In the genomic region with DNA sequence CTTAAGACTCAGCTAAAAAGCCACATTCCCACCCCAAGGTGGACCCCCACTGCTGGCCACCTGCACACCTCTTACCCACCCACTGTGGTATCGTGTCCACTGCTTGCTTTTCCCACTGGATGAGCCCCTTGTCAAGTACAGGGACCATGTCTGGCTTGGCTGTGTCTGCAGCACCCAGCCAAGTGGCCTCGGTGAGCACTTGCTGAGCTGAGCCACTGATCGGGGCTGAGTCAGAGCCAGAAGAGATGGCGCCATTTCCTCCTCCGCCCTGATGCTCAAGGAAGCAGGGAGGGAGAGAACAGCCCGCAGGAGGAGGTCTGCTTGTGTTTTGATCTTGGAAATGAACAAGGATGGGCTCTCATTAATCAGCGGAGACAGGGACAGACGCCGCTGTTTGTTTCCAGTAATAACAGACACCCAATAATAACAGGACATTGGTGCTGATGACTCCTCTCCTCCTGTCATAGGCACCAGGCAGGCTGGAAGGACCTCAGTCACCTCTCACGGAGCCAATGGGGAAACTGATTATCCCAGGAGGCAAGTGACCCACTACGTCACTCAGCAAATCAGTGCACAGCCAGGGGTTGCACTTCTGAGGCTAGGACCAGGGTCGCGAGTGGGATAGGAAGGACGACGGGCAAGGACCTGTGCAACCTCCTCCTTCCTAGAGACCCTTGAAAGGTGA, we compare ENCODE assay signal across 17 cellular contexts.
DNase-seq lines count a peak whose midpoint lies in the region; ATAC-seq and TF ChIP-seq lines count a peak whose summit lies in the region.
"Had no signal": no experiment of that assay in that cellular context is flagged by ENCODE, and none has a peak within 500 bp of the region (broad histone marks: within the 10 kb centered on the region; RNA-seq: fewer than 3 reads in every experiment).

No MANE protein-coding gene starts in this region.

- 37 to 38% methylated on average over 15 of the region's 15 CpGs for WGBS in GM23248 (ENCODE audit: low coverage in 1 of 2, low lambda C conversion rate in 2 of 2, missing lambda C conversion rate in 2 of 2), 2 experiments
- WGBS in mammary epithelial cell (ENCODE audit: low coverage, missing lambda C conversion rate) = 16% methylated on average over 12 of the region's 15 CpGs

- no peak overlapping the region for H3K9ac ChIP-seq in GM23248
- H3K9ac ChIP-seq in mammary epithelial cell (ENCODE audit: insufficient read depth, low read length) = no peak overlapping the region
- no peak overlapping the region for H3K9ac ChIP-seq in colonic mucosa (ENCODE audit: low read depth in 2 of 2, low read length in 2 of 2)
- H3K9ac ChIP-seq: BLaER1 treated with 17β-estradiol and CSF1 and Interleukin-3, amounts not matched to agents 10 nM and 100 nM had no signal

- H3K27ac Mint-ChIP-seq in activated CD4-positive, alpha-beta memory T cell treated with anti-CD3 and anti-CD28 coated beads for 36 hours = no peak overlapping the region

- ATAC-seq in HG03139 (IDR thresholded peaks at IDR 0.05; ENCODE audit: unreplicated experiment) = no peak
- ATAC-seq: activated T-cell treated with anti-CD3 and anti-CD28 coated beads, Interleukin-2, amount 50 U/mL, for 4 hours; gastroesophageal sphincter had no signal

- H3K36me3 ChIP-seq in GM23248 (ENCODE audit: low read depth) (no peaks in the 10 kb centered on the region), mammary epithelial cell (ENCODE audit: insufficient read depth, low read length) (no peaks in the 10 kb centered on the region), colonic mucosa (no peaks in the 10 kb centered on the region)
- H3K36me3 ChIP-seq: BLaER1 treated with 17β-estradiol and CSF1 and Interleukin-3, amounts not matched to agents 10 nM and 100 nM; gastroesophageal sphincter had no signal

- no peak overlapping the region for H3K4me3 Mint-ChIP-seq in activated CD4-positive, alpha-beta memory T cell treated with anti-CD3 and anti-CD28 coated beads for 36 hours
- H3K4me3 Mint-ChIP-seq: activated T-cell treated with anti-CD3 and anti-CD28 coated beads, Interleukin-2, amount 50 U/mL, for 4 hours had no signal

- in situ Hi-C loops in GM23248 (cut with MboI) = no loop called here
- in situ Hi-C loops in mammary epithelial cell (cut with MboI; ENCODE audit: low sequenced_read_pairs in 2 of 2) = no loop called here

- DNase-seq in AG08395 (ENCODE audit: low spot score) = peak; percentile 37
- peak; percentile 80 for DNase-seq in GM23248
- DNase-seq in mammary epithelial cell = peak; percentile 10
- peak; percentile 51 for DNase-seq in left kidney (ENCODE audit: low read depth, low spot score)
- DNase-seq in GOT3 (lab: John Stamatoyannopoulos, UW) = no peak
- no peak for DNase-seq in colonic mucosa
- DNase-seq in activated CD4-positive, alpha-beta memory T cell treated with anti-CD3 and anti-CD28 coated beads for 36 hours = no peak
- DNase-seq: activated CD4-positive, CD25-positive, alpha-beta regulatory T cell treated with anti-CD3 and anti-CD28 coated beads, Interleukin-2, amount 50 U/mL, for 72 hours; amniotic stem cell; effector CD4-positive, alpha-beta T cell; NCI-H1048; stimulated activated naive CD4-positive, alpha-beta T cell; SW 1271 had no signal

- H3K9me3 ChIP-seq in GM23248 (ENCODE audit: low read depth) = no peaks in the 10 kb centered on the region
- no peaks in the 10 kb centered on the region for H3K9me3 ChIP-seq in mammary epithelial cell (replicated peaks; ENCODE audit: insufficient read depth, low read length)
- H3K9me3 ChIP-seq in colonic mucosa = no peaks in the 10 kb centered on the region
- H3K9me3 ChIP-seq: BLaER1 treated with 17β-estradiol and CSF1 and Interleukin-3, amounts not matched to agents 10 nM and 100 nM; gastroesophageal sphincter had no signal

- no peaks in the 10 kb centered on the region for H3K27me3 ChIP-seq in GM23248 (replicated peaks; ENCODE audit: insufficient read depth)
- H3K27me3 ChIP-seq in mammary epithelial cell (ENCODE audit: insufficient read depth, low read length) = no peaks in the 10 kb centered on the region
- H3K27me3 ChIP-seq in colonic mucosa = no peaks in the 10 kb centered on the region
- H3K27me3 ChIP-seq: BLaER1 treated with 17β-estradiol and CSF1 and Interleukin-3, amounts not matched to agents 10 nM and 100 nM had no signal

- H4K20me1 ChIP-seq in GM23248 (ENCODE audit: insufficient read depth) (no peaks in the 10 kb centered on the region), mammary epithelial cell (ENCODE audit: insufficient read depth, low read length) (no peaks in the 10 kb centered on the region)
- H4K20me1 ChIP-seq: BLaER1 treated with 17β-estradiol and CSF1 and Interleukin-3, amounts not matched to agents 10 nM and 100 nM had no signal

- no peaks in the 10 kb centered on the region for H3K36me3 Mint-ChIP-seq in activated CD4-positive, alpha-beta memory T cell treated with anti-CD3 and anti-CD28 coated beads for 36 hours

- POLR2A ChIA-PET in activated CD4-positive, alpha-beta memory T cell treated with anti-CD3 and anti-CD28 coated beads for 36 hours (lab: Charles Lee) = no interaction called here

- H3K4me1 Mint-ChIP-seq in activated CD4-positive, alpha-beta memory T cell treated with anti-CD3 and anti-CD28 coated beads for 36 hours (ENCODE audit: low read depth) = peaks cover 8% of the 10 kb centered on the region

- intact Hi-C loops in mammary epithelial cell (cut with micrococcal nuclease) (no loop called here), colonic mucosa (cut with DNase I) (no loop called here)
- intact Hi-C loops in activated CD4-positive, alpha-beta memory T cell treated with anti-CD3 and anti-CD28 coated beads for 36 hours (cut with micrococcal nuclease) = no loop called here

- no peaks in the 10 kb centered on the region for H3K9me3 Mint-ChIP-seq in activated CD4-positive, alpha-beta memory T cell treated with anti-CD3 and anti-CD28 coated beads for 36 hours
- H3K9me3 Mint-ChIP-seq: activated T-cell treated with anti-CD3 and anti-CD28 coated beads, Interleukin-2, amount 50 U/mL, for 4 hours had no signal

- H3K9me2 ChIP-seq in GM23248 (ENCODE audit: insufficient read depth) = no peaks in the 10 kb centered on the region

- H3K4me2 ChIP-seq in GM23248 (ENCODE audit: unreplicated experiment) = no peak overlapping the region
- no peak overlapping the region for H3K4me2 ChIP-seq in mammary epithelial cell (ENCODE audit: insufficient read depth, low read depth, low read length)

- no TSS peak for BruUV-seq in mammary epithelial cell (replicated peaks; lab: Mats Ljungman, UMichigan)

- peaks cover 30% of the 10 kb centered on the region for H3K27me3 Mint-ChIP-seq in activated CD4-positive, alpha-beta memory T cell treated with anti-CD3 and anti-CD28 coated beads for 36 hours

- H3K79me2 ChIP-seq in GM23248 (ENCODE audit: insufficient read depth) (no peaks in the 10 kb centered on the region), mammary epithelial cell (ENCODE audit: insufficient read depth, low read length) (no peaks in the 10 kb centered on the region)

- no peak overlapping the region for H3K27ac ChIP-seq in GM23248
- no peak overlapping the region for H3K27ac ChIP-seq in mammary epithelial cell (ENCODE audit: insufficient read depth, low read depth, low read length)
- no peak overlapping the region for H3K27ac ChIP-seq in colonic mucosa
- H3K27ac ChIP-seq: BLaER1 treated with 17β-estradiol and CSF1 and Interleukin-3, amounts not matched to agents 10 nM and 100 nM; gastroesophageal sphincter had no signal

- dilution Hi-C loops in mammary epithelial cell (cut with HindIII; ENCODE audit: low sequenced_read_pairs) = no loop called here

- H3K4me3 ChIP-seq in GM23248 (no peak overlapping the region), mammary epithelial cell (replicated peaks in 1 of 3; ENCODE audit: insufficient read depth in 1 of 3, low read depth in 2 of 3, low read length in 3 of 3) (no peak overlapping the region), colonic mucosa (no peak overlapping the region)
- H3K4me3 ChIP-seq: BLaER1 treated with 17β-estradiol and CSF1 and Interleukin-3, amounts not matched to agents 10 nM and 100 nM; gastroesophageal sphincter had no signal

- TF ChIP-seq CTCF in mammary epithelial cell (conservative IDR thresholded peaks at IDR 0.05 in 1 of 2, IDR thresholded peaks at IDR 0.05 in 1 of 2; ENCODE audit: extremely low read depth in 1 of 2, insufficient read depth in 1 of 2, low read depth in 1 of 2, low read length in 2 of 2) = no peak
- TF ChIP-seq CTCF in colonic mucosa (IDR thresholded peaks at IDR 0.05) = no peak

- CTCF ChIA-PET in mammary epithelial cell (lab: Charles Lee; ENCODE audit: low non-redundant PET) = no interaction called here
- CTCF ChIA-PET in activated CD4-positive, alpha-beta memory T cell treated with anti-CD3 and anti-CD28 coated beads for 36 hours (lab: Charles Lee) = interaction anchor here (1.5 kb wide), 1 partner anchor 42 kb away, joined by 4 read pairs; no protein-coding TSS in a partner anchor

- H3K4me1 ChIP-seq in GM23248 (ENCODE audit: insufficient read depth) (peaks cover 3% of the 10 kb centered on the region; the same call in 1 of the 2 replicates), mammary epithelial cell (ENCODE audit: insufficient read depth, low read length) (no peaks in the 10 kb centered on the region), colonic mucosa (no peaks in the 10 kb centered on the region)

- no peaks in the 10 kb centered on the region for H3F3A ChIP-seq in GM23248 (ENCODE audit: insufficient read depth)

- H2AFZ ChIP-seq in GM23248 (peak overlapping the region; percentile 64), mammary epithelial cell (ENCODE audit: low read depth, low read length) (peak overlapping the region; percentile 36)

Comparison
In these comparisons a context has a peak if more than half of its experiments do, and no peak if none do; other contexts are left out.
1. DNase-seq: peak in AG08395 (single experiment), GM23248 (single experiment), mammary epithelial cell (single experiment) and left kidney (single experiment); none in GOT3 (single experiment), colonic mucosa (single experiment) and activated CD4-positive, alpha-beta memory T cell treated with anti-CD3 and anti-CD28 coated beads for 36 hours (single experiment).